19 cellular contexts compared by ENCODE assay signal in the genomic region with DNA sequence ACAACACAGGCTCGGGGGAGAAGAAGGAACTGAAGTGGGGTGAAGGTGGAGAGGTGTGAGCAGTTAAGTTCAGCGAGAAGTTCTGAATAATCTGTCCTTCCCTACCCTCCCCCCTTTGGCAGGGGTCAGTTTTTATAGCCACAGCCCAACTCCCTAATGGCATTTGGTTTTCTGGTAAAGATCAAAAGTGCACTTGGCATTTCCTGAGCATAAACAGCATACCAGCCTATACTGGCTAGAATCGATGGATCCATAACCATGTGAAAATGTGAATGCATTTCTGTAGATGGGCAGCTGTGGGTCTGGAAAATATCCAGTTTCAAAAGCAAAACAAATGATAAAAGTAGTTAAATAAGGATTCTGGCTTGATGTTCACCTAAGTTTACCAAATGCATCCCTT.
DNase-seq lines count a peak whose midpoint lies in the region; ATAC-seq, FAIRE-seq and TF ChIP-seq lines count a peak whose summit lies in the region.
"Had no signal": no experiment of that assay in that cellular context is flagged by ENCODE, and none has a peak within 500 bp of the region (broad histone marks: within the 10 kb centered on the region; RNA-seq: fewer than 3 reads in every experiment).

No MANE protein-coding gene starts in this region.

- no peaks in the 10 kb centered on the region for H3K4me1 ChIP-seq in effector memory CD4-positive, alpha-beta T cell (ENCODE audit: control insufficient read depth, insufficient read depth, low read length, poor library complexity, severe bottlenecking)
- H3K4me1 ChIP-seq: BE2C had no signal

- no peaks in the 10 kb centered on the region for H3K36me3 ChIP-seq in effector memory CD4-positive, alpha-beta T cell (ENCODE audit: control insufficient read depth, insufficient read depth, low read length)
- H3K36me3 ChIP-seq: BE2C had no signal

- no peak for TF ChIP-seq CTCF in D721Med (IDR thresholded peaks at IDR 0.05; ENCODE audit: insufficient read depth, missing control alignments)

- no peaks in the 10 kb centered on the region for H3K27me3 ChIP-seq in effector memory CD4-positive, alpha-beta T cell (replicated peaks; ENCODE audit: control insufficient read depth, insufficient read depth, low read length, poor library complexity, severe bottlenecking)
- H3K27me3 ChIP-seq: BE2C had no signal

- H3K9me3 ChIP-seq in effector memory CD4-positive, alpha-beta T cell (ENCODE audit: control insufficient read depth, low read length), result no peaks in the 10 kb centered on the region
- H3K9me3 ChIP-seq: BE2C had no signal

- no peak for FAIRE-seq in D721Med (lab: Jason Lieb, UNC)
- FAIRE-seq: A204.1, G401.6, GM12891, H1, HTR-8/SVneo had no signal

- DNase-seq in SK-N-DZ (ENCODE audit: low spot score) (peak; percentile 0), left kidney (ENCODE audit: low read depth, low spot score) (peak; percentile 0), pons (ENCODE audit: low spot score) (peak; percentile 0), D721Med (ENCODE audit: insufficient read length, low spot score) (no peak)
- no peak for DNase-seq in effector memory CD4-positive, alpha-beta T cell
- DNase-seq: ACHN; BE2C; C1 segment of cervical spinal cord; CD4-positive, CD25-positive, alpha-beta regulatory T cell; CD8-positive, alpha-beta memory T cell; COR-L47; HCEC 1CT; KG1 had no signal

- no peak overlapping the region for H3K27ac ChIP-seq in effector memory CD4-positive, alpha-beta T cell (ENCODE audit: insufficient read depth, low read length, poor library complexity, severe bottlenecking)

- no peak for ATAC-seq in HG03520 (IDR thresholded peaks at IDR 0.05; ENCODE audit: unreplicated experiment)

- H3K4me3 ChIP-seq in effector memory CD4-positive, alpha-beta T cell (ENCODE audit: insufficient read depth, low read depth, low read length, poor library complexity, severe bottlenecking), result no peak overlapping the region

Comparison
In these comparisons a context has a peak if more than half of its experiments do, and no peak if none do; other contexts are left out.
1. DNase-seq: peak in SK-N-DZ (single experiment), left kidney (single experiment) and pons (single experiment); none in D721Med (single experiment) and effector memory CD4-positive, alpha-beta T cell (0 of 3).